ENCODE assay signal across 8 cellular contexts in the genomic region with DNA sequence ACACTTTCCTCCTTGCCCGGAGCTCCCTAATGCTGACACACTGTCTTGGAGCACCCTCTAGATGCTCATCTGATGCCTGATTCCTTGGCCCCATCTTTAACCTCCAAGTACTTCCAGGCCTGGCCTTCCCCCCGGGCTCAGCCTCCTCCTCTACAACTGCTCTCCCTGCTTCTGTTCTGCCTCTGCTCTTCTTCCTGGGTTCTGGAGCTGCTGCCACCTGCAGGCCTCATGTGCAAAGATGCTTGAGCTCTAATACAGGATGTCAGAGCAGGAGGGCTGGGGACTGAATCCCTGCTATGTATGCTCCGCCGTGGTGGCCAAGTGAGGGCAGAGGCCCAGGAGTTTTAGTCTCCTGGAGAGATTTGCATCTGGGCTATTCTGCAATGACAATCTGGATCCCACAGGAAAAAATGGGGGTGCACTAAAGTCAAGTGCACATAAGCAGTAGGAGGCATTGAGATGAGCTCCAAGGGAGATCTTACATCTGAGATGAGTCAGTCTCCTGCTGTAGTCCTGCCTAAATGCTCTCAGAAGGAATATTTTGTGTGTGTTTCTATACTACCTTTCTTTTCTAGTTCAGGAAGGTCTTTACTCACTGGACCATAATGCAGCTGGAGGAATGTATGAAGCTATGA.
DNase-seq lines count a peak whose midpoint lies in the region; ATAC-seq and TF ChIP-seq lines count a peak whose summit lies in the region.

No MANE protein-coding gene starts in this region.

- DNase-seq in Caki2 (ENCODE audit: low read depth) (peak; percentile 62), H4 (ENCODE audit: low spot score) (peak; percentile 66), NCI-H774 (lab: John Stamatoyannopoulos, UW) (peak; percentile 66), fibroblast of villous mesenchyme (ENCODE audit: low read depth) (peak; percentile 63), osteocyte (ENCODE audit: extremely low spot score, unreplicated experiment) (no peak)
- DNase-seq in activated T-cell treated with anti-CD3 and anti-CD28 coated beads, Interleukin-2, amount 50 U/mL, for 24 hours: peak; percentile 64

- no peaks in the 10 kb centered on the region for H3K9me3 Mint-ChIP-seq in activated T-cell treated with anti-CD3 and anti-CD28 coated beads, Interleukin-2, amount 50 U/mL, for 24 hours
- no peaks in the 10 kb centered on the region for H3K9me3 Mint-ChIP-seq in osteocyte (ENCODE audit: unreplicated experiment)

- H3K36me3 Mint-ChIP-seq in activated T-cell treated with anti-CD3 and anti-CD28 coated beads, Interleukin-2, amount 50 U/mL, for 24 hours (ENCODE audit: low read depth): no peaks in the 10 kb centered on the region
- no peaks in the 10 kb centered on the region for H3K36me3 Mint-ChIP-seq in osteocyte (ENCODE audit: unreplicated experiment)

- ATAC-seq in HG03045 (IDR thresholded peaks at IDR 0.05; ENCODE audit: unreplicated experiment) (no peak), GM18870 (IDR thresholded peaks at IDR 0.05; ENCODE audit: unreplicated experiment) (no peak)

- H3K4me1 Mint-ChIP-seq in activated T-cell treated with anti-CD3 and anti-CD28 coated beads, Interleukin-2, amount 50 U/mL, for 24 hours (ENCODE audit: low read depth): peaks cover 4% of the 10 kb centered on the region
- peaks cover 1% of the 10 kb centered on the region for H3K4me1 Mint-ChIP-seq in osteocyte (ENCODE audit: unreplicated experiment)

- no peak overlapping the region for H3K4me3 Mint-ChIP-seq in activated T-cell treated with anti-CD3 and anti-CD28 coated beads, Interleukin-2, amount 50 U/mL, for 24 hours
- no peak overlapping the region for H3K4me3 Mint-ChIP-seq in osteocyte (ENCODE audit: unreplicated experiment)

- in situ Hi-C loops in Caki2 (cut with HindIII; ENCODE audit: low pct_unique_long_range_greater_than_20kb, low sequenced_read_pairs): no loop called here

- TF ChIP-seq CTCF in fibroblast of villous mesenchyme (IDR thresholded peaks at IDR 0.05; ENCODE audit: insufficient read depth, low read depth, low read length): peak; percentile 76
- peak; percentile 76 for TF ChIP-seq CTCF in osteocyte (IDR thresholded peaks at IDR 0.05)

- no peak overlapping the region for H3K27ac Mint-ChIP-seq in activated T-cell treated with anti-CD3 and anti-CD28 coated beads, Interleukin-2, amount 50 U/mL, for 24 hours
- no peak overlapping the region for H3K27ac Mint-ChIP-seq in osteocyte (ENCODE audit: unreplicated experiment)

- H3K4me3 ChIP-seq in fibroblast of villous mesenchyme (ENCODE audit: low read depth, low read length): no peak overlapping the region

- H3K27me3 Mint-ChIP-seq in activated T-cell treated with anti-CD3 and anti-CD28 coated beads, Interleukin-2, amount 50 U/mL, for 24 hours: peaks cover 71% of the 10 kb centered on the region
- peaks cover 86% of the 10 kb centered on the region for H3K27me3 Mint-ChIP-seq in osteocyte (ENCODE audit: unreplicated experiment)
